In the genomic region with DNA sequence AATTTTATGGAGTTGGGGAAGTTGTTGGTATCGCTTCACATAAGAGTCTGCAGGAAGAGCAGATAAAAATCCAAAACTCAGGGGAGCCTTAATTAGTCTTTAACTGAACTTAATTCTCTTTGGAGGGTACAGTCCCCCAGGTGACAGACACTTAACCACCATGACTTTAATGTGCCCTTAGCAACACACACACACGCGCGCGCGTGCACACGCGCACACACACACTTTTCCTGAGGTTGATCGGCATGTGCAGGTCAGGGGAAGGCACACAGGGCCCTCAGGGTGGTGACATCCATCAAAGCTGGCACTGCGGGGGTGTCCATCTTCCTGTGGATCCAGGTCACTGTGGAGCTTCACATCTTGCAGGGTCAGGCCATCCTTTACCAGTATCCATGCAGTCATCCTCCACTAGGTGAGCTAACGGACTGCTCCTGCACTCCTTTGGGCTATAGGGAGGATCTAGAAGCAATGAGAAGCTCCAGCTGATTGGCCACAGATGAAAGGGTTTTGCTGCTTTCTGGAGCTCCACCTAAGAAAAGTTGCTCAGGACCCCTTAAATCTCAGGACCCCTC, we compare ENCODE assay signal across 1 cellular context.
TF ChIP-seq lines count a peak whose summit lies in the region.

No MANE protein-coding gene starts in this region.

TF ChIP-seq in HCT116, 20 proteins besides CTCF, POLR2A, EP300 and RAD21 (continued from another document):
- TF ChIP-seq, protein P1, sequence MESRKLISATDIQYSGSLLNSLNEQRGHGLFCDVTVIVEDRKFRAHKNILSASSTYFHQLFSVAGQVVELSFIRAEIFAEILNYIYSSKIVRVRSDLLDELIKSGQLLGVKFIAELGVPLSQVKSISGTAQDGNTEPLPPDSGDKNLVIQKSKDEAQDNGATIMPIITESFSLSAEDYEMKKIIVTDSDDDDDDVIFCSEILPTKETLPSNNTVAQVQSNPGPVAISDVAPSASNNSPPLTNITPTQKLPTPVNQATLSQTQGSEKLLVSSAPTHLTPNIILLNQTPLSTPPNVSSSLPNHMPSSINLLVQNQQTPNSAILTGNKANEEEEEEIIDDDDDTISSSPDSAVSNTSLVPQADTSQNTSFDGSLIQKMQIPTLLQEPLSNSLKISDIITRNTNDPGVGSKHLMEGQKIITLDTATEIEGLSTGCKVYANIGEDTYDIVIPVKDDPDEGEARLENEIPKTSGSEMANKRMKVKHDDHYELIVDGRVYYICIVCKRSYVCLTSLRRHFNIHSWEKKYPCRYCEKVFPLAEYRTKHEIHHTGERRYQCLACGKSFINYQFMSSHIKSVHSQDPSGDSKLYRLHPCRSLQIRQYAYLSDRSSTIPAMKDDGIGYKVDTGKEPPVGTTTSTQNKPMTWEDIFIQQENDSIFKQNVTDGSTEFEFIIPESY (IDR thresholded peaks at IDR 0.05; ENCODE audit: extremely low read depth, insufficient replicate concordance, low read length): no peak
- TF ChIP-seq, protein P2, sequence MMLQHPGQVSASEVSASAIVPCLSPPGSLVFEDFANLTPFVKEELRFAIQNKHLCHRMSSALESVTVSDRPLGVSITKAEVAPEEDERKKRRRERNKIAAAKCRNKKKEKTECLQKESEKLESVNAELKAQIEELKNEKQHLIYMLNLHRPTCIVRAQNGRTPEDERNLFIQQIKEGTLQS (IDR thresholded peaks at IDR 0.05): no peak
- no peak for TF ChIP-seq ZNF274 (IDR thresholded peaks at IDR 0.05; ENCODE audit: low read depth, low read length)
- TF ChIP-seq, protein P3, sequence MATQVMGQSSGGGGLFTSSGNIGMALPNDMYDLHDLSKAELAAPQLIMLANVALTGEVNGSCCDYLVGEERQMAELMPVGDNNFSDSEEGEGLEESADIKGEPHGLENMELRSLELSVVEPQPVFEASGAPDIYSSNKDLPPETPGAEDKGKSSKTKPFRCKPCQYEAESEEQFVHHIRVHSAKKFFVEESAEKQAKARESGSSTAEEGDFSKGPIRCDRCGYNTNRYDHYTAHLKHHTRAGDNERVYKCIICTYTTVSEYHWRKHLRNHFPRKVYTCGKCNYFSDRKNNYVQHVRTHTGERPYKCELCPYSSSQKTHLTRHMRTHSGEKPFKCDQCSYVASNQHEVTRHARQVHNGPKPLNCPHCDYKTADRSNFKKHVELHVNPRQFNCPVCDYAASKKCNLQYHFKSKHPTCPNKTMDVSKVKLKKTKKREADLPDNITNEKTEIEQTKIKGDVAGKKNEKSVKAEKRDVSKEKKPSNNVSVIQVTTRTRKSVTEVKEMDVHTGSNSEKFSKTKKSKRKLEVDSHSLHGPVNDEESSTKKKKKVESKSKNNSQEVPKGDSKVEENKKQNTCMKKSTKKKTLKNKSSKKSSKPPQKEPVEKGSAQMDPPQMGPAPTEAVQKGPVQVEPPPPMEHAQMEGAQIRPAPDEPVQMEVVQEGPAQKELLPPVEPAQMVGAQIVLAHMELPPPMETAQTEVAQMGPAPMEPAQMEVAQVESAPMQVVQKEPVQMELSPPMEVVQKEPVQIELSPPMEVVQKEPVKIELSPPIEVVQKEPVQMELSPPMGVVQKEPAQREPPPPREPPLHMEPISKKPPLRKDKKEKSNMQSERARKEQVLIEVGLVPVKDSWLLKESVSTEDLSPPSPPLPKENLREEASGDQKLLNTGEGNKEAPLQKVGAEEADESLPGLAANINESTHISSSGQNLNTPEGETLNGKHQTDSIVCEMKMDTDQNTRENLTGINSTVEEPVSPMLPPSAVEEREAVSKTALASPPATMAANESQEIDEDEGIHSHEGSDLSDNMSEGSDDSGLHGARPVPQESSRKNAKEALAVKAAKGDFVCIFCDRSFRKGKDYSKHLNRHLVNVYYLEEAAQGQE (IDR thresholded peaks at IDR 0.05; ENCODE audit: low read depth): no peak
